In genomic region chr13:37886879-37887278, GRCh38 we compare ENCODE assay signal across 24 cellular contexts. TPM values are rescaled to one million over a fixed set of nuclear protein-coding genes. Genes with fewer than 3 reads are reported as not detected.
"Had no signal": no experiment of that assay in that cellular context is flagged by ENCODE, and none has a peak within 500 bp of the region (broad histone marks: within the 10 kb centered on the region; RNA-seq: fewer than 3 reads in every experiment).

No MANE protein-coding gene starts in this region.

- H3K36me3 ChIP-seq: colonic mucosa, esophagus muscularis mucosa, gastroesophageal sphincter, ovary, right atrium auricular region, sigmoid colon, stomach, thoracic aorta, transverse colon had no signal

- H3K27ac ChIP-seq: colonic mucosa, epithelial cell of prostate, esophagus muscularis mucosa, gastroesophageal sphincter, ovary, right atrium auricular region, sigmoid colon, skin epidermis, stomach, thoracic aorta, transverse colon had no signal

- H3K27me3 ChIP-seq: colonic mucosa, esophagus muscularis mucosa, gastroesophageal sphincter, ovary, right atrium auricular region, sigmoid colon, stomach, transverse colon had no signal

- H3K4me1 ChIP-seq: colonic mucosa, esophagus muscularis mucosa, gastroesophageal sphincter, right atrium auricular region, stomach, transverse colon had no signal

- H3K4me1 Mint-ChIP-seq: natural killer cell, neural crest cell had no signal

- H3K27ac Mint-ChIP-seq: natural killer cell had no signal

- H3K4me3 ChIP-seq: colonic mucosa, esophagus muscularis mucosa, gastroesophageal sphincter, mucosa of descending colon, ovary, right atrium auricular region, sigmoid colon, skin epidermis, stomach, thoracic aorta, transverse colon had no signal

- H3K4me3 Mint-ChIP-seq: natural killer cell, neural crest cell had no signal

- ATAC-seq: gastroesophageal sphincter, left colon, mucosa of descending colon, natural killer cell had no signal

- DNase-seq: cerebellar nuclear complex; colonic mucosa; effector CD8-positive, alpha-beta T cell; foreskin fibroblast; left colon; mammary epithelial cell; mucosa of descending colon; natural killer cell; nucleus accumbens; ovary; sigmoid colon; stimulated activated CD4-positive, alpha-beta T cell treated with anti-CD3 and anti-CD28 coated beads, Interleukin-12 subunit alpha, Interleukin-12 subunit beta, amount 100 ng/mL, for 4 hours; stimulated activated naive CD4-positive, alpha-beta T cell; stomach; substantia nigra; transverse colon had no signal

- H3K36me3 Mint-ChIP-seq: natural killer cell had no signal

- H3K9me3 ChIP-seq: colonic mucosa, esophagus muscularis mucosa, gastroesophageal sphincter, mucosa of descending colon, ovary, right atrium auricular region, sigmoid colon, stomach, thoracic aorta, transverse colon had no signal

- H3K9me3 Mint-ChIP-seq: neural crest cell had no signal

RNA-seq across cellular contexts. Expression of gene TRPC4, which starts 17.3 kb away (rescaled TPM):
- total RNA-seq: dermis microvascular lymphatic vessel endothelial cell, mammary epithelial cell, natural killer cell had no signal
- polyA plus RNA-seq: mammary epithelial cell had no signal
